Comparison of ENCODE assay signal across 21 cellular contexts in the genomic region with DNA sequence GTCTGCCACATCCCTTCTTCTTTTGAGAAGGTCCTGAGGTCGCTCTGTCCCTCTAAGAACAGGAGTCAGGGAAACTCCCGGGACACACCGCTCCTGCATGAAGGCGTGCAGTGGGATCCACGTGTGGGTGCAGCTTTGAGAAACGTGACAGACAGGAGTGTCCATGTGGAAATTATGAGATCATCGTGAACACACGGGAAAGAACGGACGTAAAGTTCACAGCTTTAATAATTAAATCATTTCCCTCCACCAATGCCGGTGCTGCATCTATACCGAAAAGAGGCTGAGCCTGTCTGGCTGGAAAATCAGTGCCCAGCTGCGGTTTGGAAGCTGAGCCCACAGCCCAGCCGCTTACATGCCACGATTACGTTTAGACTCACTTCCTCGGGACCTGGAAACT.
"Had no signal": no experiment of that assay in that cellular context is flagged by ENCODE, and none has a peak within 500 bp of the region (broad histone marks: within the 10 kb centered on the region; RNA-seq: fewer than 3 reads in every experiment).

No MANE protein-coding gene starts in this region.

- H3K27ac Mint-ChIP-seq: activated naive CD4-positive, alpha-beta T cell treated with anti-CD3 and anti-CD28 coated beads, Interleukin-2, amount 10 ng/mL, durations not matched to agents 7 days and 5 days; nephron had no signal

- ATAC-seq: body of pancreas, foreskin keratinocyte, left ventricle myocardium superior had no signal

- H3K4me1 ChIP-seq: body of pancreas, foreskin keratinocyte, sigmoid colon, upper lobe of left lung had no signal

- H3K9me3 ChIP-seq: body of pancreas, thoracic aorta, upper lobe of left lung had no signal

- H3K4me1 Mint-ChIP-seq: activated naive CD4-positive, alpha-beta T cell treated with anti-CD3 and anti-CD28 coated beads, Interleukin-2, amount 10 ng/mL, durations not matched to agents 7 days and 5 days had no signal

- H3K4me2 ChIP-seq: smooth muscle cell had no signal

- H3K36me3 Mint-ChIP-seq: activated naive CD4-positive, alpha-beta T cell treated with anti-CD3 and anti-CD28 coated beads, Interleukin-2, amount 10 ng/mL, durations not matched to agents 7 days and 5 days had no signal

- H3K27ac ChIP-seq: body of pancreas, cardiac muscle cell, foreskin keratinocyte, sigmoid colon, thoracic aorta, upper lobe of left lung had no signal

- H3K4me3 Mint-ChIP-seq: activated naive CD4-positive, alpha-beta T cell treated with anti-CD3 and anti-CD28 coated beads, Interleukin-2, amount 10 ng/mL, durations not matched to agents 7 days and 5 days; nephron had no signal

- H3K27me3 ChIP-seq: body of pancreas, cardiac muscle cell, foreskin keratinocyte, upper lobe of left lung had no signal

- H3K27me3 Mint-ChIP-seq: activated naive CD4-positive, alpha-beta T cell treated with anti-CD3 and anti-CD28 coated beads, Interleukin-2, amount 10 ng/mL, durations not matched to agents 7 days and 5 days had no signal

- DNase-seq: activated CD4-positive, alpha-beta T cell treated with anti-CD3 and anti-CD28 coated beads for 4 hours; activated CD4-positive, alpha-beta T cell treated with anti-CD3 and anti-CD28 coated beads, Interleukin-2, amount 50 U/mL, for 48 hours; activated CD4-positive, CD25-positive, alpha-beta regulatory T cell; activated effector memory CD4-positive, alpha-beta T cell treated with anti-CD3 and anti-CD28 coated beads, Interleukin-2, amount 50 U/mL, for 16 hours; activated naive CD4-positive, alpha-beta T cell treated with anti-CD3 and anti-CD28 coated beads, Interleukin-2, amount 10 ng/mL, durations not matched to agents 7 days and 5 days; body of pancreas; erythroblast; foreskin keratinocyte; left ventricle myocardium superior; mammary epithelial cell; nucleus accumbens; sigmoid colon; stimulated activated CD4-positive, alpha-beta T cell treated with anti-CD3 and anti-CD28 coated beads, Interleukin-2, amount 100 ng/mL, for 48 hours; stimulated activated naive CD4-positive, alpha-beta T cell; T-helper 1 cell; T1000; upper lobe of left lung had no signal
